In genomic region chr5:78527054-78527884, GRCh38 we compare ENCODE assay signal across 8 cellular contexts.
A peak's percentile ranks its signal among the peaks of the same experiment; 100 is the strongest.
DNase-seq lines count a peak whose midpoint lies in the region; ATAC-seq, FAIRE-seq and TF ChIP-seq lines count a peak whose summit lies in the region.

No MANE protein-coding gene starts in this region.

- TF ChIP-seq CTCF in bronchial epithelial cell (IDR thresholded peaks at IDR 0.05; ENCODE audit: insufficient read depth, low read length, severe bottlenecking) = no peak

- H3K4me3 ChIP-seq in HUES6 (ENCODE audit: low read depth, low read length) (no peak overlapping the region), bronchial epithelial cell (ENCODE audit: low read depth, low read length) (no peak overlapping the region)

- DNase-seq in bronchial epithelial cell (ENCODE audit: low read depth) (peak; percentile 96), kidney tubule cell (ENCODE audit: low spot score) (peak; percentile 94), stromal cell of bone marrow (ENCODE audit: low read depth) (peak; percentile 99)
- DNase-seq in stimulated activated CD4-positive, alpha-beta T cell treated with anti-CD3 and anti-CD28 coated beads, Interleukin-12 subunit alpha, Interleukin-12 subunit beta, amount 100 ng/mL, for 4 hours = no peak

- no peak overlapping the region for H3K9ac ChIP-seq in HUES6 (ENCODE audit: low read length)

- H3K27me3 ChIP-seq in HUES6 (ENCODE audit: control insufficient read depth, insufficient read depth, low read length) = no peaks in the 10 kb centered on the region
- H3K27me3 ChIP-seq in bronchial epithelial cell (ENCODE audit: control insufficient read depth, insufficient read depth, low read length) = no peaks in the 10 kb centered on the region

- peak overlapping the region; percentile 70; the same call in 1 of the 2 replicates for H3K27ac ChIP-seq in HUES6 (ENCODE audit: low read depth, low read length)

- no peak for FAIRE-seq in bronchial epithelial cell (lab: Jason Lieb, UNC)

- peaks cover 21% of the 10 kb centered on the region for H3K4me1 ChIP-seq in HUES6 (ENCODE audit: control insufficient read depth, insufficient read depth, low read length)

- H3K36me3 ChIP-seq in HUES6 (ENCODE audit: control insufficient read depth, insufficient read depth, low read length) (no peaks in the 10 kb centered on the region), bronchial epithelial cell (ENCODE audit: control insufficient read depth, insufficient read depth, low read length) (peaks cover 2% of the 10 kb centered on the region)

- ATAC-seq in HG03565 (IDR thresholded peaks at IDR 0.05; ENCODE audit: unreplicated experiment) = no peak
- no peak for ATAC-seq in GM18498 (IDR thresholded peaks at IDR 0.05; ENCODE audit: unreplicated experiment)
- no peak for ATAC-seq in GM18873 (IDR thresholded peaks at IDR 0.05; ENCODE audit: low FRiP score, unreplicated experiment)

- no peaks in the 10 kb centered on the region for H3K9me3 ChIP-seq in HUES6 (ENCODE audit: control insufficient read depth, insufficient read depth, low read depth, low read length)
